Comparison of ENCODE assay signal across 23 cellular contexts in the genomic region with DNA sequence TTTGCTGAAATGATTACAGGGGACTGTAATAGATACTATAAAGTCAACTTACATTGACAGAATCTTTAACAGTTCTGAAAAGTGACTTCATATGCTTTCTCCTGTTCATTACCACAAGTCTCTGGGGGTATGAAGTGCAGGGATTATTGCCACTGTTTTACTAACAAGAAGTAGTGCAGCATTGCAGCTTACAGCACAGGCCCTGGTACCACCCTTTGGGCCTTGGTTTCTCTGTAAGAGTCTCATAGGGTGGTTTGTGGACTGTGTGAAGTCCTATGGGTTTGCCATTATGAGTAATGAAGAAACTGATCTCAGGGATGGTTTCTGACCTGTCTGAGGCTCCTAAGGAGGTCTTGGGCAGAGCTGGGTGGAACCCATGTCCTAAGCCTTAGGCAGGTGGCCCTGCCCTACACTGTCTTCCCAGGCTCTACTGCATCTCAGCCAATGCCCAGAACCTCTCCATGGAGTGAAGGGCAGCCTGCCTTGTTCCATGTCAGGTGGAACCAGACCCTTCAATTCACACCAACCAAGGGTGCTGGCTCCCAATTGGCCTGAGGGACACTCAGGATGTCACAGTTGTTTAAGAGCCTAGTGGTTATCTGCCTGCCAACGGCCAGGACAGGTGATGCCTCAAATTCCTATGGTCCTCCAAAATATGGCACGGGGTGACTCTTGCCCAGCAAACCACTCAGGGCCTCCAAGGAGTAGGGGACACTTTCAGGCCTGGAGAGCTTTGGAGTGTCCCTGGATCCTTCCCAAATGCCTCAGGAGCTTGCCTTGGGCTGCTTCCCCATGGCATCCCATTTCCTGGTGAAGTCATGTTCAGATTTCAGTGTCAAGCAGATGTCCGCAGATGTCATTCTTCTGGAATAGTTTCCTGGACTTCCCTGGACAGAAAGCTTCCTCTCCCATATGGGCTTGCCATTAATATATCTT.
"Had no signal": no experiment of that assay in that cellular context is flagged by ENCODE, and none has a peak within 500 bp of the region (broad histone marks: within the 10 kb centered on the region; RNA-seq: fewer than 3 reads in every experiment).

No MANE protein-coding gene starts in this region.

- H3K9ac ChIP-seq: KMS-11 had no signal

- H3K36me3 Mint-ChIP-seq: activated CD8-positive, alpha-beta memory T cell treated with anti-CD3 and anti-CD28 coated beads, Interleukin-2, amount 10 ng/mL, durations not matched to agents 7 days and 5 days; activated naive CD4-positive, alpha-beta T cell treated with anti-CD3 and anti-CD28 coated beads, Interleukin-2, amount 10 ng/mL, durations not matched to agents 7 days and 5 days; activated naive CD8-positive, alpha-beta T cell treated with anti-CD3 and anti-CD28 coated beads for 36 hours; T-cell had no signal

- DNase-seq: activated B cell treated with CpG ODN at 0.5 μM for 24 hours; activated CD4-positive, alpha-beta T cell treated with anti-CD3 and anti-CD28 coated beads for 1 hour; activated CD4-positive, alpha-beta T cell treated with anti-CD3 and anti-CD28 coated beads, Interleukin-2, amount 10 ng/mL, durations not matched to agents 24 days and 14 days; activated CD4-positive, alpha-beta T cell treated with anti-CD3 and anti-CD28 coated beads, Interleukin-2, amount 50 U/mL, for 48 hours; activated CD8-positive, alpha-beta memory T cell treated with anti-CD3 and anti-CD28 coated beads, Interleukin-2, amount 10 ng/mL, durations not matched to agents 7 days and 5 days; activated gamma-delta T cell treated with Interleukin-2 at 50 U/mL for 16 hours; activated naive CD4-positive, alpha-beta T cell treated with anti-CD3 and anti-CD28 coated beads, Interleukin-2, amount 10 ng/mL, durations not matched to agents 7 days and 5 days; activated naive CD8-positive, alpha-beta T cell treated with anti-CD3 and anti-CD28 coated beads for 36 hours; activated T-cell treated with anti-CD3 and anti-CD28 coated beads, Interleukin-2, amount 50 U/mL, for 4 hours; brain microvascular endothelial cell; cerebellar nuclear complex; MG63; NCI-H1105 treated with DMSO at 0.1 percent for 48 hours; NCI-H1436 treated with DMSO at 0.1 percent for 48 hours; NCI-H187; NCI-H2081; NCI-H510A treated with DMSO at 0.1 percent for 48 hours; NCI-H69; SIG-M5; T-cell; T-helper 2 cell; T1000 had no signal

- ATAC-seq: activated CD8-positive, alpha-beta memory T cell treated with anti-CD3 and anti-CD28 coated beads, Interleukin-2, amount 10 ng/mL, durations not matched to agents 7 days and 5 days; activated T-cell treated with anti-CD3 and anti-CD28 coated beads, Interleukin-2, amount 50 U/mL, for 4 hours; T-cell had no signal

- H3K4me3 Mint-ChIP-seq: activated B cell treated with CpG ODN at 0.5 μM for 24 hours; activated CD4-positive, alpha-beta T cell treated with anti-CD3 and anti-CD28 coated beads, Interleukin-2, amount 10 ng/mL, durations not matched to agents 24 days and 14 days; activated CD8-positive, alpha-beta memory T cell treated with anti-CD3 and anti-CD28 coated beads, Interleukin-2, amount 10 ng/mL, durations not matched to agents 7 days and 5 days; activated naive CD4-positive, alpha-beta T cell treated with anti-CD3 and anti-CD28 coated beads, Interleukin-2, amount 10 ng/mL, durations not matched to agents 7 days and 5 days; activated naive CD8-positive, alpha-beta T cell treated with anti-CD3 and anti-CD28 coated beads for 36 hours; activated T-cell treated with anti-CD3 and anti-CD28 coated beads, Interleukin-2, amount 50 U/mL, for 4 hours; T-cell had no signal

- H3K27ac ChIP-seq: brain microvascular endothelial cell, KMS-11 had no signal

- H3K27me3 ChIP-seq: brain microvascular endothelial cell, MG63 had no signal

- H3K4me1 Mint-ChIP-seq: activated B cell treated with CpG ODN at 0.5 μM for 24 hours; activated CD4-positive, alpha-beta T cell treated with anti-CD3 and anti-CD28 coated beads, Interleukin-2, amount 10 ng/mL, durations not matched to agents 24 days and 14 days; activated CD8-positive, alpha-beta memory T cell treated with anti-CD3 and anti-CD28 coated beads, Interleukin-2, amount 10 ng/mL, durations not matched to agents 7 days and 5 days; activated naive CD4-positive, alpha-beta T cell treated with anti-CD3 and anti-CD28 coated beads, Interleukin-2, amount 10 ng/mL, durations not matched to agents 7 days and 5 days; activated naive CD8-positive, alpha-beta T cell treated with anti-CD3 and anti-CD28 coated beads for 36 hours; T-cell had no signal

- H3K4me3 ChIP-seq: MG63 had no signal

- H3K9me3 ChIP-seq: MG63 had no signal

- H3K36me3 ChIP-seq: brain microvascular endothelial cell, MG63 had no signal

- H3K4me2 ChIP-seq: KMS-11 had no signal

- H3K9me3 Mint-ChIP-seq: activated naive CD4-positive, alpha-beta T cell treated with anti-CD3 and anti-CD28 coated beads, Interleukin-2, amount 10 ng/mL, durations not matched to agents 7 days and 5 days; activated naive CD8-positive, alpha-beta T cell treated with anti-CD3 and anti-CD28 coated beads for 36 hours; T-cell had no signal

- H3K27ac Mint-ChIP-seq: activated B cell treated with CpG ODN at 0.5 μM for 24 hours; activated CD4-positive, alpha-beta T cell treated with anti-CD3 and anti-CD28 coated beads, Interleukin-2, amount 10 ng/mL, durations not matched to agents 24 days and 14 days; activated CD8-positive, alpha-beta memory T cell treated with anti-CD3 and anti-CD28 coated beads, Interleukin-2, amount 10 ng/mL, durations not matched to agents 7 days and 5 days; activated naive CD4-positive, alpha-beta T cell treated with anti-CD3 and anti-CD28 coated beads, Interleukin-2, amount 10 ng/mL, durations not matched to agents 7 days and 5 days; activated naive CD8-positive, alpha-beta T cell treated with anti-CD3 and anti-CD28 coated beads for 36 hours; T-cell had no signal

- H3K27me3 Mint-ChIP-seq: activated B cell treated with CpG ODN at 0.5 μM for 24 hours; activated CD4-positive, alpha-beta T cell treated with anti-CD3 and anti-CD28 coated beads, Interleukin-2, amount 10 ng/mL, durations not matched to agents 24 days and 14 days; activated naive CD4-positive, alpha-beta T cell treated with anti-CD3 and anti-CD28 coated beads, Interleukin-2, amount 10 ng/mL, durations not matched to agents 7 days and 5 days; activated naive CD8-positive, alpha-beta T cell treated with anti-CD3 and anti-CD28 coated beads for 36 hours; T-cell had no signal
